ENCODE assay signal across 14 cellular contexts in genomic region chr10:124746992-124747391, GRCh38.
"Had no signal": no experiment of that assay in that cellular context is flagged by ENCODE, and none has a peak within 500 bp of the region (broad histone marks: within the 10 kb centered on the region; RNA-seq: fewer than 3 reads in every experiment).

No MANE protein-coding gene starts in this region.

- H3K27me3 ChIP-seq: left lung, uterus had no signal

- ATAC-seq: left lung; stimulated activated naive CD8-positive, alpha-beta T cell treated with anti-CD3 and anti-CD28 coated beads, Interleukin-15, amount 100 ng/mL, for 72 hours; T-helper 17 cell had no signal

- H3K9me3 ChIP-seq: left lung, uterus had no signal

- H3K4me1 ChIP-seq: uterus had no signal

- H3K79me2 ChIP-seq: parathyroid adenoma had no signal

- H3K9me3 Mint-ChIP-seq: activated CD4-positive, alpha-beta T cell treated with anti-CD3 and anti-CD28 coated beads, Interleukin-2, amount 10 ng/mL, durations not matched to agents 7 days and 5 days; activated T-cell treated with anti-CD3 and anti-CD28 coated beads, Interleukin-2, amount 50 U/mL, for 24 hours; memory B cell; stimulated activated naive CD8-positive, alpha-beta T cell treated with anti-CD3 and anti-CD28 coated beads, Interleukin-15, amount 100 ng/mL, for 72 hours had no signal

- H2AFZ ChIP-seq: parathyroid adenoma had no signal

- H3K36me3 ChIP-seq: left lung, uterus had no signal

- H3K4me3 ChIP-seq: left lung, uterus had no signal

- H3K27me3 Mint-ChIP-seq: activated naive CD8-positive, alpha-beta T cell; activated T-cell treated with anti-CD3 and anti-CD28 coated beads, Interleukin-2, amount 50 U/mL, for 24 hours; memory B cell; T-helper 17 cell had no signal

- H3K27ac ChIP-seq: left lung, parathyroid adenoma had no signal

- H3K27ac Mint-ChIP-seq: activated CD4-positive, alpha-beta T cell treated with anti-CD3 and anti-CD28 coated beads, Interleukin-2, amount 10 ng/mL, durations not matched to agents 7 days and 5 days; activated naive CD8-positive, alpha-beta T cell; activated T-cell treated with anti-CD3 and anti-CD28 coated beads, Interleukin-2, amount 50 U/mL, for 24 hours; memory B cell; stimulated activated naive CD8-positive, alpha-beta T cell treated with anti-CD3 and anti-CD28 coated beads, Interleukin-15, amount 100 ng/mL, for 72 hours had no signal

- H3K4me3 Mint-ChIP-seq: activated CD4-positive, alpha-beta T cell treated with anti-CD3 and anti-CD28 coated beads, Interleukin-2, amount 10 ng/mL, durations not matched to agents 7 days and 5 days; activated naive CD8-positive, alpha-beta T cell; activated T-cell treated with anti-CD3 and anti-CD28 coated beads, Interleukin-2, amount 50 U/mL, for 24 hours; memory B cell; stimulated activated naive CD8-positive, alpha-beta T cell treated with anti-CD3 and anti-CD28 coated beads, Interleukin-15, amount 100 ng/mL, for 72 hours; T-helper 17 cell had no signal

- DNase-seq: activated CD4-positive, alpha-beta T cell treated with anti-CD3 and anti-CD28 coated beads, Interleukin-2, amount 10 ng/mL, durations not matched to agents 7 days and 5 days; activated CD4-positive, CD25-positive, alpha-beta regulatory T cell; activated effector memory CD4-positive, alpha-beta T cell treated with anti-CD3 and anti-CD28 coated beads, Interleukin-2, amount 50 U/mL, for 16 hours; activated T-cell treated with anti-CD3 and anti-CD28 coated beads, Interleukin-2, amount 50 U/mL, for 24 hours; aorta; effector CD8-positive, alpha-beta T cell; left lung; stimulated activated CD4-positive, alpha-beta T cell treated with anti-CD3 and anti-CD28 coated beads, Interleukin-4, amount 100 ng/mL, for 4 hours; stimulated activated naive CD8-positive, alpha-beta T cell treated with anti-CD3 and anti-CD28 coated beads, Interleukin-15, amount 100 ng/mL, for 72 hours; T-helper 17 cell; uterus had no signal
